In genomic region chr9:84953252-84953773, GRCh38 we compare ENCODE assay signal across 1 cellular context.
TF ChIP-seq lines count a peak whose summit lies in the region.

No MANE protein-coding gene starts in this region.

TF ChIP-seq in HCT116, 20 proteins besides CTCF, POLR2A, EP300 and RAD21 (continued from another document):
- TF ChIP-seq ZBTB33 (IDR thresholded peaks at IDR 0.05; ENCODE audit: extremely low read depth, insufficient replicate concordance, low read length) (no peak), JUND (IDR thresholded peaks at IDR 0.05) (no peak), FOSL1 (IDR thresholded peaks at IDR 0.05; ENCODE audit: low read depth) (no peak), EGR1 (IDR thresholded peaks at IDR 0.05; ENCODE audit: low read depth) (no peak), SIN3A (IDR thresholded peaks at IDR 0.05; ENCODE audit: low read depth) (no peak), POLR2AphosphoS5 (IDR thresholded peaks at IDR 0.05; ENCODE audit: low read depth, low read length) (no peak)
